Comparison of ENCODE assay signal across 11 cellular contexts in genomic region chr12:67991158-67991557, GRCh38. TPM values are rescaled to one million over a fixed set of nuclear protein-coding genes. Genes with fewer than 3 reads are reported as not detected.
DNase-seq lines count a peak whose midpoint lies in the region; ATAC-seq lines count a peak whose summit lies in the region.
"Had no signal": no experiment of that assay in that cellular context is flagged by ENCODE, and none has a peak within 500 bp of the region (broad histone marks: within the 10 kb centered on the region; RNA-seq: fewer than 3 reads in every experiment).

No MANE protein-coding gene starts in this region.

- peak overlapping the region; percentile 59 for H3K4me3 Mint-ChIP-seq in stimulated activated effector memory CD8-positive, alpha-beta T cell treated with anti-CD3 and anti-CD28 coated beads, Interleukin-12 subunit alpha, Interleukin-12 subunit beta, amount 100 ng/mL, for 72 hours

- H3K4me1 Mint-ChIP-seq in stimulated activated effector memory CD8-positive, alpha-beta T cell treated with anti-CD3 and anti-CD28 coated beads, Interleukin-12 subunit alpha, Interleukin-12 subunit beta, amount 100 ng/mL, for 72 hours: peaks cover 26% of the 10 kb centered on the region

- intact Hi-C loops in sciatic nerve (cut with DNase I): no loop called here

- DNase-seq in activated CD4-positive, alpha-beta T cell treated with anti-CD3 and anti-CD28 coated beads for 4 hours: peak; percentile 31
- no peak for DNase-seq in activated CD4-positive, alpha-beta T cell treated with anti-CD3 and anti-CD28 coated beads for 1 hour
- peak; percentile 42 to 53 for DNase-seq in activated T-cell treated with anti-CD3 and anti-CD28 coated beads, Interleukin-2, amount 50 U/mL, for 48 hours
- DNase-seq in stimulated activated effector memory CD8-positive, alpha-beta T cell treated with anti-CD3 and anti-CD28 coated beads, Interleukin-12 subunit alpha, Interleukin-12 subunit beta, amount 100 ng/mL, for 72 hours (ENCODE audit: low spot score in 2 of 2): peak; percentile 17 to 68
- DNase-seq in DMS153 (lab: John Stamatoyannopoulos, UW) (no peak), sciatic nerve (ENCODE audit: low spot score) (no peak), anterior cingulate cortex (lab: John Stamatoyannopoulos, UW) (no peak)

- no peaks in the 10 kb centered on the region for H3K36me3 Mint-ChIP-seq in stimulated activated effector memory CD8-positive, alpha-beta T cell treated with anti-CD3 and anti-CD28 coated beads, Interleukin-12 subunit alpha, Interleukin-12 subunit beta, amount 100 ng/mL, for 72 hours

- H3K27ac Mint-ChIP-seq in stimulated activated effector memory CD8-positive, alpha-beta T cell treated with anti-CD3 and anti-CD28 coated beads, Interleukin-12 subunit alpha, Interleukin-12 subunit beta, amount 100 ng/mL, for 72 hours: peak overlapping the region; percentile 66

- peak; percentile 63 for ATAC-seq in HG03159 (IDR thresholded peaks at IDR 0.05; ENCODE audit: unreplicated experiment)
- peak; percentile 98 for ATAC-seq in stimulated activated effector memory CD8-positive, alpha-beta T cell treated with anti-CD3 and anti-CD28 coated beads, Interleukin-12 subunit alpha, Interleukin-12 subunit beta, amount 100 ng/mL, for 72 hours
- ATAC-seq in sciatic nerve: no peak

- H3K9me3 Mint-ChIP-seq in stimulated activated effector memory CD8-positive, alpha-beta T cell treated with anti-CD3 and anti-CD28 coated beads, Interleukin-12 subunit alpha, Interleukin-12 subunit beta, amount 100 ng/mL, for 72 hours: no peaks in the 10 kb centered on the region

RNA-seq across cellular contexts. Expression of gene IFNG-AS1, which starts 1.9 kb away (rescaled TPM):
- 0.27 TPM for total RNA-seq in sciatic nerve
- total RNA-seq: A673, astrocyte, temporal lobe had no signal

Comparison
In these comparisons a context has a peak if more than half of its experiments do, and no peak if none do; other contexts are left out.
1. DNase-seq: peak in activated CD4-positive, alpha-beta T cell treated with anti-CD3 and anti-CD28 coated beads for 4 hours (2 of 2), activated T-cell treated with anti-CD3 and anti-CD28 coated beads, Interleukin-2, amount 50 U/mL, for 48 hours (2 of 2) and stimulated activated effector memory CD8-positive, alpha-beta T cell treated with anti-CD3 and anti-CD28 coated beads, Interleukin-12 subunit alpha, Interleukin-12 subunit beta, amount 100 ng/mL, for 72 hours (2 of 2); none in activated CD4-positive, alpha-beta T cell treated with anti-CD3 and anti-CD28 coated beads for 1 hour (single experiment), DMS153 (single experiment), sciatic nerve (single experiment) and anterior cingulate cortex (0 of 58).